ENCODE assay signal across 10 cellular contexts in genomic region chr12:95674631-95675030, GRCh38.
DNase-seq lines count a peak whose midpoint lies in the region; ATAC-seq, FAIRE-seq and TF ChIP-seq lines count a peak whose summit lies in the region.
"Had no signal": no experiment of that assay in that cellular context is flagged by ENCODE, and none has a peak within 500 bp of the region (broad histone marks: within the 10 kb centered on the region; RNA-seq: fewer than 3 reads in every experiment).

No MANE protein-coding gene starts in this region.

- no peaks in the 10 kb centered on the region for H3K36me3 ChIP-seq in adipocyte (ENCODE audit: control insufficient read depth, insufficient read depth, low read length, severe bottlenecking)
- H3K36me3 ChIP-seq in stomach, result peaks cover 0 to 23% (median 7%) of the 10 kb centered on the region in 4 donors

- no peak for ATAC-seq in GM19023 (IDR thresholded peaks at IDR 0.05; ENCODE audit: unreplicated experiment)

- TF ChIP-seq EP300 in stomach (IDR thresholded peaks at IDR 0.05), result no peak

- TF ChIP-seq CTCF in GM20000 (IDR thresholded peaks at IDR 0.05; ENCODE audit: extremely low read depth, missing control alignments), result no peak
- TF ChIP-seq CTCF in stomach (IDR thresholded peaks at IDR 0.05), result no peak

- TF ChIP-seq POLR2A in H54 (IDR thresholded peaks at IDR 0.05; ENCODE audit: low read depth, low read length), result no peak
- TF ChIP-seq POLR2A in stomach (IDR thresholded peaks at IDR 0.05), result no peak

- no peak overlapping the region for H3K27ac ChIP-seq in stomach

- H3K9me3 ChIP-seq in adipocyte (ENCODE audit: control insufficient read depth, low read length) (no peaks in the 10 kb centered on the region), stomach (no peaks in the 10 kb centered on the region)

- H3K4me3 ChIP-seq in adipocyte (ENCODE audit: low read length), result no peak overlapping the region
- H3K4me3 ChIP-seq in stomach, result no peak overlapping the region

- 26 to 42% (median 36%) methylated on average over 1 of the region's 1 CpG for WGBS in stomach, 5 donors

- no peak overlapping the region for H3K9ac ChIP-seq in adipocyte (ENCODE audit: low read length)

- intact Hi-C loops in stomach (cut with DNase I; ENCODE audit: low total_unique reads), result no loop called here

- H3K27me3 ChIP-seq in adipocyte (replicated peaks; ENCODE audit: control insufficient read depth, insufficient read depth, low read length) (peaks cover 4% of the 10 kb centered on the region), stomach (no peaks in the 10 kb centered on the region)

- FAIRE-seq in H54 (lab: Jason Lieb, UNC), result peak; percentile 38

- H3K4me1 ChIP-seq in adipocyte (ENCODE audit: control insufficient read depth, insufficient read depth, low read length) (no peaks in the 10 kb centered on the region), stomach (peaks cover 0 to 17% (median 9%) of the 10 kb centered on the region in 4 donors)

- DNase-seq in H54 (ENCODE audit: insufficient read length, low spot score), result no peak
- peak; percentile 95 for DNase-seq in NCI-H2107 treated with DMSO at 0.1 percent for 48 hours (lab: John Stamatoyannopoulos, UW; ENCODE audit: unreplicated experiment)
- DNase-seq in adipocyte (ENCODE audit: low read depth), result peak; percentile 29
- DNase-seq in myocyte (ENCODE audit: low read depth), result peak; percentile 90
- DNase-seq in GM20000 (ENCODE audit: low spot score), result no peak
- no peak for DNase-seq in stomach
- no peak for DNase-seq in SW480 (ENCODE audit: low spot score)
- DNase-seq: KBM-7, mammary epithelial cell had no signal

Comparison
In these comparisons a context has a peak if more than half of its experiments do, and no peak if none do; other contexts are left out.
1. DNase-seq: peak in NCI-H2107 treated with DMSO at 0.1 percent for 48 hours (single experiment), adipocyte (single experiment) and myocyte (single experiment); none in H54 (single experiment), GM20000 (single experiment), stomach (single experiment) and SW480 (single experiment).